In the genomic region with DNA sequence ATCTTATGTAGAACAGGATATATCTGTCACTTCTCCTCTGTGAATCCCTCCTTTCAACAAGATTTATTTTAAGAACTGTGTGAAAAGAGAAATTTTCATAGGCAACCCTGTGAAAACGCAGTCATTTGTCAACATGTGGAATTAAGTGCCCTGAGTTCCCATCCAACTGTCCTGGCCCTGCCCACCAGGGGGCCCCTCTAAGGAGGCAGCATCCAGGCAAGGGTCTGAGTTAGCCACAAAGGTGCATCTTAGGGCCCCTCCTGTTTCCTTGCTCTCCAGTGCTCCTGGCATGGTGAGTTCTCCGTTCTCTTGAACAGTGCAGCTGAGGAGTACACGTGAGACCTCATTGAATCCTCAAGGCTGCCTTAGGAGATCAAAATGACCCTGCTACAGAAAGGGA, we compare ENCODE assay signal across 2 cellular contexts.
TF ChIP-seq lines count a peak whose summit lies in the region.

No MANE protein-coding gene starts in this region.

TF ChIP-seq in GM23338, 12 proteins besides CTCF, POLR2A, EP300 and RAD21 (continued from another document):
- TF ChIP-seq REST (IDR thresholded peaks at IDR 0.05; ENCODE audit: unreplicated experiment) = no peak
- no peak for TF ChIP-seq POLR2AphosphoS5 (IDR thresholded peaks at IDR 0.05; ENCODE audit: low read depth)

TF ChIP-seq in WTC11, 78 proteins besides CTCF, POLR2A, EP300 and RAD21 (continued from another document):
- TF ChIP-seq ERG (CRISPR knock-in tag; IDR thresholded peaks at IDR 0.05) = no peak
- no peak for TF ChIP-seq PREB (CRISPR knock-in tag; IDR thresholded peaks at IDR 0.05; ENCODE audit: borderline replicate concordance)
- TF ChIP-seq, protein P1, sequence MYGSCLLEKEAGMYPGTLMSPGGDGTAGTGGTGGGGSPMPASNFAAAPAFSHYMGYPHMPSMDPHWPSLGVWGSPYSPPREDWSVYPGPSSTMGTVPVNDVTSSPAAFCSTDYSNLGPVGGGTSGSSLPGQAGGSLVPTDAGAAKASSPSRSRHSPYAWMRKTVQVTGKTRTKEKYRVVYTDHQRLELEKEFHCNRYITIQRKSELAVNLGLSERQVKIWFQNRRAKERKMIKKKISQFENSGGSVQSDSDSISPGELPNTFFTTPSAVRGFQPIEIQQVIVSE (CRISPR knock-in tag; IDR thresholded peaks at IDR 0.05; ENCODE audit: borderline replicate concordance) = no peak
- no peak for TF ChIP-seq TEAD4 (CRISPR knock-in tag; IDR thresholded peaks at IDR 0.05)
- TF ChIP-seq, protein P2, sequence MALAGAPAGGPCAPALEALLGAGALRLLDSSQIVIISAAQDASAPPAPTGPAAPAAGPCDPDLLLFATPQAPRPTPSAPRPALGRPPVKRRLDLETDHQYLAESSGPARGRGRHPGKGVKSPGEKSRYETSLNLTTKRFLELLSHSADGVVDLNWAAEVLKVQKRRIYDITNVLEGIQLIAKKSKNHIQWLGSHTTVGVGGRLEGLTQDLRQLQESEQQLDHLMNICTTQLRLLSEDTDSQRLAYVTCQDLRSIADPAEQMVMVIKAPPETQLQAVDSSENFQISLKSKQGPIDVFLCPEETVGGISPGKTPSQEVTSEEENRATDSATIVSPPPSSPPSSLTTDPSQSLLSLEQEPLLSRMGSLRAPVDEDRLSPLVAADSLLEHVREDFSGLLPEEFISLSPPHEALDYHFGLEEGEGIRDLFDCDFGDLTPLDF (CRISPR knock-in tag; IDR thresholded peaks at IDR 0.05) = no peak
- TF ChIP-seq ATF3 (CRISPR knock-in tag; conservative IDR thresholded peaks at IDR 0.05) = no peak
- TF ChIP-seq GTF2I (CRISPR knock-in tag; conservative IDR thresholded peaks at IDR 0.05) = no peak
- TF ChIP-seq, protein P3, sequence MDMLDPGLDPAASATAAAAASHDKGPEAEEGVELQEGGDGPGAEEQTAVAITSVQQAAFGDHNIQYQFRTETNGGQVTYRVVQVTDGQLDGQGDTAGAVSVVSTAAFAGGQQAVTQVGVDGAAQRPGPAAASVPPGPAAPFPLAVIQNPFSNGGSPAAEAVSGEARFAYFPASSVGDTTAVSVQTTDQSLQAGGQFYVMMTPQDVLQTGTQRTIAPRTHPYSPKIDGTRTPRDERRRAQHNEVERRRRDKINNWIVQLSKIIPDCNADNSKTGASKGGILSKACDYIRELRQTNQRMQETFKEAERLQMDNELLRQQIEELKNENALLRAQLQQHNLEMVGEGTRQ (CRISPR knock-in tag; IDR thresholded peaks at IDR 0.05) = no peak
- TF ChIP-seq ZNF263 (CRISPR knock-in tag; IDR thresholded peaks at IDR 0.05; ENCODE audit: low read depth) = no peak
